1 cellular context compared by ENCODE assay signal in the genomic region with DNA sequence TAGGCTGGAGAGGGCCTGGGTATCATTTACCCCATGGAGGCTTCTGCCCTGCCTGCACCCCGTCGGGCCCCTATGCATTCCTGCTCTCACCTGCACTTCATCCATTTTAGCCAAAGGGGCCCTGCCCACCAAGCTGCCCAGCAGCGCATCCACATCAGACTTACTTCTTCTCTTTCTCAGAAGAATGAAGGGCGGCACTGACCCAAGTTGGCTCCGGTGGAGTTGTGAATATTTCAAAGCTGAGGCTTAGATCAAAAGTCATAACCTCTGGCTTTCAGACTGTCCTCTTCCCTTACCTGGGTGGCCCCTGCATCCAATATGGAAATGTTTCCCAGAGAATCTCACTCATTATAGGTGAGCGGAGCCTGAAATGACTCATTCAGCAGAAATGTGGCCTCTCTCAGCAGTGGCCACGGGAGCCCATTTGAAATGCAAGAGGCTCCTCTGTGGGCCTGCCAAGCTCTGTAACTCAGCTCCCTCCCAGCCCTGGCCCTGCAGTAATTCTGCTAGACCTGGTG.
TF ChIP-seq lines count a peak whose summit lies in the region.

No MANE protein-coding gene starts in this region.

TF ChIP-seq in SK-N-SH, 30 proteins besides CTCF, POLR2A, EP300 and RAD21 (continued from another document):
- TF ChIP-seq, protein P1, sequence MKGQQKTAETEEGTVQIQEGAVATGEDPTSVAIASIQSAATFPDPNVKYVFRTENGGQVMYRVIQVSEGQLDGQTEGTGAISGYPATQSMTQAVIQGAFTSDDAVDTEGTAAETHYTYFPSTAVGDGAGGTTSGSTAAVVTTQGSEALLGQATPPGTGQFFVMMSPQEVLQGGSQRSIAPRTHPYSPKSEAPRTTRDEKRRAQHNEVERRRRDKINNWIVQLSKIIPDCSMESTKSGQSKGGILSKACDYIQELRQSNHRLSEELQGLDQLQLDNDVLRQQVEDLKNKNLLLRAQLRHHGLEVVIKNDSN (IDR thresholded peaks at IDR 0.05; ENCODE audit: borderline replicate concordance, low read depth): no peak
- TF ChIP-seq FOSL2 (IDR thresholded peaks at IDR 0.05; ENCODE audit: borderline replicate concordance, low read depth) (peak; percentile 51; the same call in 1 of the 2 replicates), ELF1 (IDR thresholded peaks at IDR 0.05) (no peak), JUND (IDR thresholded peaks at IDR 0.05) (peak; percentile 28; the same call in 1 of the 2 replicates), GABPA (IDR thresholded peaks at IDR 0.05; ENCODE audit: low read depth) (no peak), POLR2AphosphoS5 (IDR thresholded peaks at IDR 0.05; ENCODE audit: low read depth, low read length) (no peak), RFX5 (IDR thresholded peaks at IDR 0.05; ENCODE audit: low read length) (no peak), NFIC (IDR thresholded peaks at IDR 0.05; ENCODE audit: borderline replicate concordance) (no peak), SIN3A (IDR thresholded peaks at IDR 0.05; ENCODE audit: borderline replicate concordance, low read depth, low read length) (no peak)
- TF ChIP-seq, protein P2, sequence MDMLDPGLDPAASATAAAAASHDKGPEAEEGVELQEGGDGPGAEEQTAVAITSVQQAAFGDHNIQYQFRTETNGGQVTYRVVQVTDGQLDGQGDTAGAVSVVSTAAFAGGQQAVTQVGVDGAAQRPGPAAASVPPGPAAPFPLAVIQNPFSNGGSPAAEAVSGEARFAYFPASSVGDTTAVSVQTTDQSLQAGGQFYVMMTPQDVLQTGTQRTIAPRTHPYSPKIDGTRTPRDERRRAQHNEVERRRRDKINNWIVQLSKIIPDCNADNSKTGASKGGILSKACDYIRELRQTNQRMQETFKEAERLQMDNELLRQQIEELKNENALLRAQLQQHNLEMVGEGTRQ (IDR thresholded peaks at IDR 0.05; ENCODE audit: borderline replicate concordance, low read depth, low read length): no peak
- TF ChIP-seq, protein P3, sequence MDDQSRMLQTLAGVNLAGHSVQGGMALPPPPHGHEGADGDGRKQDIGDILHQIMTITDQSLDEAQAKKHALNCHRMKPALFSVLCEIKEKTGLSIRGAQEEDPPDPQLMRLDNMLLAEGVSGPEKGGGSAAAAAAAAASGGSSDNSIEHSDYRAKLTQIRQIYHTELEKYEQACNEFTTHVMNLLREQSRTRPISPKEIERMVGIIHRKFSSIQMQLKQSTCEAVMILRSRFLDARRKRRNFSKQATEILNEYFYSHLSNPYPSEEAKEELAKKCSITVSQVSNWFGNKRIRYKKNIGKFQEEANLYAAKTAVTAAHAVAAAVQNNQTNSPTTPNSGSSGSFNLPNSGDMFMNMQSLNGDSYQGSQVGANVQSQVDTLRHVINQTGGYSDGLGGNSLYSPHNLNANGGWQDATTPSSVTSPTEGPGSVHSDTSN (IDR thresholded peaks at IDR 0.05): no peak
- TF ChIP-seq, protein P4, sequence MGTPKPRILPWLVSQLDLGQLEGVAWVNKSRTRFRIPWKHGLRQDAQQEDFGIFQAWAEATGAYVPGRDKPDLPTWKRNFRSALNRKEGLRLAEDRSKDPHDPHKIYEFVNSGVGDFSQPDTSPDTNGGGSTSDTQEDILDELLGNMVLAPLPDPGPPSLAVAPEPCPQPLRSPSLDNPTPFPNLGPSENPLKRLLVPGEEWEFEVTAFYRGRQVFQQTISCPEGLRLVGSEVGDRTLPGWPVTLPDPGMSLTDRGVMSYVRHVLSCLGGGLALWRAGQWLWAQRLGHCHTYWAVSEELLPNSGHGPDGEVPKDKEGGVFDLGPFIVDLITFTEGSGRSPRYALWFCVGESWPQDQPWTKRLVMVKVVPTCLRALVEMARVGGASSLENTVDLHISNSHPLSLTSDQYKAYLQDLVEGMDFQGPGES (IDR thresholded peaks at IDR 0.05; ENCODE audit: low read depth, low read length): no peak
